Comparison of ENCODE assay signal across 31 cellular contexts in genomic region chr11:125279680-125280079, GRCh38.
"Had no signal": no experiment of that assay in that cellular context is flagged by ENCODE, and none has a peak within 500 bp of the region (broad histone marks: within the 10 kb centered on the region; RNA-seq: fewer than 3 reads in every experiment).

No MANE protein-coding gene starts in this region.

- H3K9me3 Mint-ChIP-seq: activated CD4-positive, alpha-beta T cell treated with anti-CD3 and anti-CD28 coated beads, Interleukin-2, amount 10 ng/mL, durations not matched to agents 24 days and 14 days; activated CD8-positive, alpha-beta T cell treated with anti-CD3 and anti-CD28 coated beads for 36 hours; activated naive CD4-positive, alpha-beta T cell treated with anti-CD3 and anti-CD28 coated beads, Interleukin-2, amount 50 U/mL, for 24 hours; activated naive CD8-positive, alpha-beta T cell treated with anti-CD3 and anti-CD28 coated beads, Interleukin-2, amount 10 ng/mL, durations not matched to agents 7 days and 5 days; activated T-cell treated with anti-CD3 and anti-CD28 coated beads, Interleukin-2, amount 50 U/mL, for 24 hours; activated T-helper 2 cell treated with anti-CD3 and anti-CD28 coated beads, Interferon-gamma antibody, Interleukin-2, Interleukin-4, amounts not matched to agents 10 μg/mL and 5 μg/mL and 100 μg/mL, durations not matched to agents 14 hours and 24 hours and 36 hours; IgD-negative memory B cell; T-helper 1 cell treated with Interleukin-12 subunit alpha and Interleukin-12 subunit beta and Interleukin-4 antibody, amounts not matched to agents 30 μg/mL and 1 μg/mL, for 36 hours; T-helper 2 cell treated with Interferon-gamma antibody and Interleukin-4, amounts not matched to agents 5 μg/mL and 100 μg/mL, for 36 hours had no signal

- H3K9me2 ChIP-seq: SK-N-SH had no signal

- FAIRE-seq: TTC549 had no signal

- ATAC-seq: activated CD8-positive, alpha-beta T cell treated with anti-CD3 and anti-CD28 coated beads for 36 hours; Panc1 had no signal

- H3K4me3 Mint-ChIP-seq: activated CD4-positive, alpha-beta T cell treated with anti-CD3 and anti-CD28 coated beads, Interleukin-2, amount 10 ng/mL, durations not matched to agents 24 days and 14 days; activated CD8-positive, alpha-beta T cell treated with anti-CD3 and anti-CD28 coated beads for 36 hours; activated naive CD4-positive, alpha-beta T cell treated with anti-CD3 and anti-CD28 coated beads, Interleukin-2, amount 50 U/mL, for 24 hours; activated naive CD8-positive, alpha-beta T cell treated with anti-CD3 and anti-CD28 coated beads, Interleukin-2, amount 10 ng/mL, durations not matched to agents 7 days and 5 days; activated T-cell treated with anti-CD3 and anti-CD28 coated beads, Interleukin-2, amount 50 U/mL, for 24 hours; IgD-negative memory B cell; T-helper 1 cell treated with Interleukin-12 subunit alpha and Interleukin-12 subunit beta and Interleukin-4 antibody, amounts not matched to agents 30 μg/mL and 1 μg/mL, for 36 hours; T-helper 2 cell treated with Interferon-gamma antibody and Interleukin-4, amounts not matched to agents 5 μg/mL and 100 μg/mL, for 36 hours had no signal

- H3K27me3 Mint-ChIP-seq: activated CD8-positive, alpha-beta T cell treated with anti-CD3 and anti-CD28 coated beads for 36 hours; activated naive CD4-positive, alpha-beta T cell treated with anti-CD3 and anti-CD28 coated beads, Interleukin-2, amount 50 U/mL, for 24 hours; IgD-negative memory B cell had no signal

- H3K27ac Mint-ChIP-seq: activated CD4-positive, alpha-beta T cell treated with anti-CD3 and anti-CD28 coated beads, Interleukin-2, amount 10 ng/mL, durations not matched to agents 24 days and 14 days; activated CD8-positive, alpha-beta T cell treated with anti-CD3 and anti-CD28 coated beads for 36 hours; activated naive CD4-positive, alpha-beta T cell treated with anti-CD3 and anti-CD28 coated beads, Interleukin-2, amount 50 U/mL, for 24 hours; activated naive CD8-positive, alpha-beta T cell treated with anti-CD3 and anti-CD28 coated beads, Interleukin-2, amount 10 ng/mL, durations not matched to agents 7 days and 5 days; activated T-cell treated with anti-CD3 and anti-CD28 coated beads, Interleukin-2, amount 50 U/mL, for 24 hours; activated T-helper 2 cell treated with anti-CD3 and anti-CD28 coated beads, Interferon-gamma antibody, Interleukin-2, Interleukin-4, amounts not matched to agents 10 μg/mL and 5 μg/mL and 100 μg/mL, durations not matched to agents 14 hours and 24 hours and 36 hours; IgD-negative memory B cell; T-helper 1 cell treated with Interleukin-12 subunit alpha and Interleukin-12 subunit beta and Interleukin-4 antibody, amounts not matched to agents 30 μg/mL and 1 μg/mL, for 36 hours; T-helper 2 cell treated with Interferon-gamma antibody and Interleukin-4, amounts not matched to agents 5 μg/mL and 100 μg/mL, for 36 hours had no signal

- H3K4me3 ChIP-seq: ascending aorta, breast epithelium, SJSA1 had no signal

- H3K4me2 ChIP-seq: KMS-11, SK-N-SH had no signal

- H3K4me1 Mint-ChIP-seq: activated CD4-positive, alpha-beta T cell treated with anti-CD3 and anti-CD28 coated beads, Interleukin-2, amount 10 ng/mL, durations not matched to agents 24 days and 14 days; activated naive CD4-positive, alpha-beta T cell treated with anti-CD3 and anti-CD28 coated beads, Interleukin-2, amount 50 U/mL, for 24 hours; activated naive CD8-positive, alpha-beta T cell treated with anti-CD3 and anti-CD28 coated beads, Interleukin-2, amount 10 ng/mL, durations not matched to agents 7 days and 5 days; IgD-negative memory B cell had no signal

- H3K9me3 ChIP-seq: ascending aorta, breast epithelium, SJSA1, SK-N-SH had no signal

- H3K36me3 Mint-ChIP-seq: activated naive CD4-positive, alpha-beta T cell treated with anti-CD3 and anti-CD28 coated beads, Interleukin-2, amount 50 U/mL, for 24 hours; activated naive CD8-positive, alpha-beta T cell treated with anti-CD3 and anti-CD28 coated beads, Interleukin-2, amount 10 ng/mL, durations not matched to agents 7 days and 5 days; IgD-negative memory B cell had no signal

- H3K27me3 ChIP-seq: ascending aorta, breast epithelium, SJSA1 had no signal

- H3K36me3 ChIP-seq: ascending aorta, breast epithelium, SJSA1 had no signal

- H3K4me1 ChIP-seq: breast epithelium, SJSA1 had no signal

- DNase-seq: activated CD4-positive, alpha-beta T cell treated with anti-CD3 and anti-CD28 coated beads, Interleukin-2, amount 10 ng/mL, durations not matched to agents 24 days and 14 days; activated CD4-positive, alpha-beta T cell treated with anti-CD3 and anti-CD28 coated beads, Interleukin-2, amount 50 U/mL, for 4 hours; activated CD8-positive, alpha-beta T cell treated with anti-CD3 and anti-CD28 coated beads for 36 hours; activated gamma-delta T cell; activated naive CD4-positive, alpha-beta T cell treated with Interleukin-2 at 50 U/mL for 16 hours; activated naive CD8-positive, alpha-beta T cell treated with anti-CD3 and anti-CD28 coated beads, Interleukin-2, amount 10 ng/mL, durations not matched to agents 7 days and 5 days; activated T-cell treated with anti-CD3 and anti-CD28 coated beads, Interleukin-2, amount 50 U/mL, for 24 hours; amygdala; MM.1S; MV-4-11; NCI-H1092; NCI-H1436 treated with DMSO at 0.1 percent for 48 hours; NCI-H1694 treated with DMSO at 0.1 percent for 48 hours; NCI-H2029; NCI-H2107; NCI-H510A; NCI-H526; NCI-H774; SHP77; SK-N-SH had no signal

- H3K9ac ChIP-seq: KMS-11, SK-N-SH had no signal

- H3K27ac ChIP-seq: ascending aorta, breast epithelium, KMS-11, SJSA1 had no signal
